In genomic region chr15:90756916-90757315, GRCh38 we compare ENCODE assay signal across 18 cellular contexts. TPM values are rescaled to one million over a fixed set of nuclear protein-coding genes. Genes with fewer than 3 reads are reported as not detected.
DNase-seq lines count a peak whose midpoint lies in the region; ATAC-seq, FAIRE-seq and TF ChIP-seq lines count a peak whose summit lies in the region.
"Had no signal": no experiment of that assay in that cellular context is flagged by ENCODE, and none has a peak within 500 bp of the region (broad histone marks: within the 10 kb centered on the region; RNA-seq: fewer than 3 reads in every experiment).

No MANE protein-coding gene starts in this region.

- WGBS in GM23248 (ENCODE audit: low coverage in 1 of 2, low lambda C conversion rate in 2 of 2, missing lambda C conversion rate in 2 of 2), 2 experiments = 85 to 92% methylated on average over 2 of the region's 2 CpGs

- peaks cover 7% of the 10 kb centered on the region; the same call in 1 of the 2 replicates for H3F3A ChIP-seq in GM23248 (ENCODE audit: insufficient read depth)

- H3K36me3 ChIP-seq in endothelial cell of umbilical vein (ENCODE audit: control insufficient read depth in 2 of 2, extremely low read depth in 1 of 2, insufficient read depth in 2 of 2, low read length in 2 of 2) (no peaks in the 10 kb centered on the region), GM23248 (ENCODE audit: low read depth) (no peaks in the 10 kb centered on the region)
- H3K36me3 ChIP-seq in CD8-positive, alpha-beta T cell (ENCODE audit: insufficient read depth, low read length) = no peaks in the 10 kb centered on the region

- no peaks in the 10 kb centered on the region for H3K9me1 ChIP-seq in endothelial cell of umbilical vein (replicated peaks; ENCODE audit: control insufficient read depth, extremely low read depth, insufficient read depth, low read length)

- H3K27ac ChIP-seq in endothelial cell of umbilical vein (ENCODE audit: insufficient read depth, low read depth, low read length) = no peak overlapping the region
- no peak overlapping the region for H3K27ac ChIP-seq in CD8-positive, alpha-beta T cell (ENCODE audit: low read depth, low read length)
- no peak overlapping the region for H3K27ac ChIP-seq in GM23248
- H3K27ac ChIP-seq: C4-2B had no signal

- H3K4me1 Mint-ChIP-seq in activated CD4-positive, alpha-beta T cell treated with anti-CD3 and anti-CD28 coated beads, Interleukin-2, amount 10 ng/mL, durations not matched to agents 24 days and 14 days = peaks cover 31% of the 10 kb centered on the region
- H3K4me1 Mint-ChIP-seq in activated T-helper 17 cell treated with anti-CD3 and anti-CD28 coated beads, Interleukin-2, amount 50 U/mL, for 72 hours = peaks cover 12% of the 10 kb centered on the region
- H3K4me1 Mint-ChIP-seq in stimulated activated memory B cell treated with anti-CD40 and anti-IgM and Interleukin-4, amounts not matched to agents 10 μg/mL and 1 μg/mL and 100 μg/mL, for 72 hours = peaks cover 5% of the 10 kb centered on the region
- peaks cover 3% of the 10 kb centered on the region for H3K4me1 Mint-ChIP-seq in CD8-positive, alpha-beta T cell (ENCODE audit: low read depth)

- in situ Hi-C loops in GM23248 (cut with MboI) = no loop called here

- intact Hi-C loops in activated CD4-positive, alpha-beta T cell treated with anti-CD3 and anti-CD28 coated beads, Interleukin-2, amount 10 ng/mL, durations not matched to agents 24 days and 14 days (cut with micrococcal nuclease) = no loop called here
- intact Hi-C loops in endothelial cell of umbilical vein (cut with micrococcal nuclease) = no loop called here
- intact Hi-C loops in CD8-positive, alpha-beta T cell (cut with DNase I, micrococcal nuclease) = no loop called here

- H3K9me3 ChIP-seq in endothelial cell of umbilical vein (replicated peaks; ENCODE audit: control insufficient read depth, insufficient read depth, low read length) = no peaks in the 10 kb centered on the region
- H3K9me3 ChIP-seq in CD8-positive, alpha-beta T cell (ENCODE audit: low read length) = no peaks in the 10 kb centered on the region
- H3K9me3 ChIP-seq in GM23248 (ENCODE audit: low read depth) = no peaks in the 10 kb centered on the region

- no peak for DNase-seq in activated CD4-positive, alpha-beta T cell treated with anti-CD3 and anti-CD28 coated beads, Interleukin-2, amount 10 ng/mL, durations not matched to agents 24 days and 14 days
- DNase-seq in activated CD4-positive, alpha-beta T cell treated with anti-CD3 and anti-CD28 coated beads for 48 hours = no peak
- DNase-seq in endothelial cell of umbilical vein (ENCODE audit: low read depth, low spot score) (peak; percentile 26), GM23248 (no peak)
- no peak for DNase-seq in CD8-positive, alpha-beta T cell
- DNase-seq: Calu3, DMS79, KBM-7, NCI-H1436 treated with DMSO at 0.1 percent for 48 hours, NCI-H2081, NCI-H524 had no signal

- peak overlapping the region; percentile 42 for H3K27ac Mint-ChIP-seq in activated CD4-positive, alpha-beta T cell treated with anti-CD3 and anti-CD28 coated beads, Interleukin-2, amount 10 ng/mL, durations not matched to agents 24 days and 14 days
- peak overlapping the region; percentile 81 for H3K27ac Mint-ChIP-seq in activated T-helper 17 cell treated with anti-CD3 and anti-CD28 coated beads, Interleukin-2, amount 50 U/mL, for 72 hours
- peak overlapping the region; percentile 7 for H3K27ac Mint-ChIP-seq in stimulated activated memory B cell treated with anti-CD40 and anti-IgM and Interleukin-4, amounts not matched to agents 10 μg/mL and 1 μg/mL and 100 μg/mL, for 72 hours
- no peak overlapping the region for H3K27ac Mint-ChIP-seq in CD8-positive, alpha-beta T cell

- H3K27me3 ChIP-seq in endothelial cell of umbilical vein (ENCODE audit: control insufficient read depth in 2 of 2, insufficient read depth in 2 of 2, low read length in 2 of 2) (no peaks in the 10 kb centered on the region), GM23248 (replicated peaks; ENCODE audit: insufficient read depth) (no peaks in the 10 kb centered on the region)
- no peaks in the 10 kb centered on the region for H3K27me3 ChIP-seq in CD8-positive, alpha-beta T cell (ENCODE audit: insufficient read depth, low read length)

- POLR2A ChIA-PET in endothelial cell of umbilical vein (lab: Charles Lee) = interaction anchor here (1.0 kb wide), 1 partner anchor 40 kb away, joined by 3 read pairs; the partner anchor contains the start of gene BLM
- POLR2A ChIA-PET in CD8-positive, alpha-beta T cell (lab: Charles Lee) = no interaction called here

- BruUV-seq in endothelial cell of umbilical vein (replicated peaks; lab: Mats Ljungman, UMichigan) = no TSS peak

- H2AFZ ChIP-seq in endothelial cell of umbilical vein (ENCODE audit: low read depth, low read length) (peak overlapping the region; percentile 31), GM23248 (no peak overlapping the region)

- ATAC-seq in activated T-helper 17 cell treated with anti-CD3 and anti-CD28 coated beads, Interleukin-2, amount 50 U/mL, for 72 hours (replicated peaks) = no peak
- no peak for ATAC-seq in stimulated activated memory B cell treated with anti-CD40 and anti-IgM and Interleukin-4, amounts not matched to agents 10 μg/mL and 1 μg/mL and 100 μg/mL, for 72 hours
- no peak for ATAC-seq in CD8-positive, alpha-beta T cell
- no peak for ATAC-seq in HG02938 (IDR thresholded peaks at IDR 0.05; ENCODE audit: unreplicated experiment)
- ATAC-seq: GM12878 had no signal

- no peaks in the 10 kb centered on the region for H3K27me3 Mint-ChIP-seq in activated CD4-positive, alpha-beta T cell treated with anti-CD3 and anti-CD28 coated beads, Interleukin-2, amount 10 ng/mL, durations not matched to agents 24 days and 14 days
- H3K27me3 Mint-ChIP-seq in activated T-helper 17 cell treated with anti-CD3 and anti-CD28 coated beads, Interleukin-2, amount 50 U/mL, for 72 hours = no peaks in the 10 kb centered on the region
- no peaks in the 10 kb centered on the region for H3K27me3 Mint-ChIP-seq in stimulated activated memory B cell treated with anti-CD40 and anti-IgM and Interleukin-4, amounts not matched to agents 10 μg/mL and 1 μg/mL and 100 μg/mL, for 72 hours
- no peaks in the 10 kb centered on the region for H3K27me3 Mint-ChIP-seq in CD8-positive, alpha-beta T cell (ENCODE audit: low read depth)

- H3K9me2 ChIP-seq in GM23248 (ENCODE audit: insufficient read depth) = no peaks in the 10 kb centered on the region

- H3K4me3 Mint-ChIP-seq in activated CD4-positive, alpha-beta T cell treated with anti-CD3 and anti-CD28 coated beads, Interleukin-2, amount 10 ng/mL, durations not matched to agents 24 days and 14 days = no peak overlapping the region
- no peak overlapping the region for H3K4me3 Mint-ChIP-seq in activated T-helper 17 cell treated with anti-CD3 and anti-CD28 coated beads, Interleukin-2, amount 50 U/mL, for 72 hours
- H3K4me3 Mint-ChIP-seq in stimulated activated memory B cell treated with anti-CD40 and anti-IgM and Interleukin-4, amounts not matched to agents 10 μg/mL and 1 μg/mL and 100 μg/mL, for 72 hours = no peak overlapping the region
- H3K4me3 Mint-ChIP-seq in CD8-positive, alpha-beta T cell = no peak overlapping the region

- H3K36me3 Mint-ChIP-seq in activated CD4-positive, alpha-beta T cell treated with anti-CD3 and anti-CD28 coated beads, Interleukin-2, amount 10 ng/mL, durations not matched to agents 24 days and 14 days (ENCODE audit: low read depth) = peaks cover 53% of the 10 kb centered on the region
- peaks cover 94% of the 10 kb centered on the region for H3K36me3 Mint-ChIP-seq in activated T-helper 17 cell treated with anti-CD3 and anti-CD28 coated beads, Interleukin-2, amount 50 U/mL, for 72 hours (ENCODE audit: low read depth)
- peaks cover 44% of the 10 kb centered on the region for H3K36me3 Mint-ChIP-seq in stimulated activated memory B cell treated with anti-CD40 and anti-IgM and Interleukin-4, amounts not matched to agents 10 μg/mL and 1 μg/mL and 100 μg/mL, for 72 hours
- peaks cover 37% of the 10 kb centered on the region for H3K36me3 Mint-ChIP-seq in CD8-positive, alpha-beta T cell

- no peaks in the 10 kb centered on the region for H4K20me1 ChIP-seq in endothelial cell of umbilical vein (replicated peaks; ENCODE audit: control insufficient read depth, extremely low read depth, insufficient read depth, low read length)
- no peaks in the 10 kb centered on the region for H4K20me1 ChIP-seq in GM23248 (ENCODE audit: insufficient read depth)

- CTCF ChIA-PET in endothelial cell of umbilical vein (lab: Charles Lee) = interaction anchor here (1.0 kb wide), 1 partner anchor 12 kb away, joined by 3 read pairs; no protein-coding TSS in a partner anchor
- CTCF ChIA-PET in CD8-positive, alpha-beta T cell (lab: Charles Lee) = interaction anchor here (1.1 kb wide), 1 partner anchor 129 kb away, joined by 3 read pairs; no protein-coding TSS in a partner anchor

- H3K4me3 ChIP-seq in endothelial cell of umbilical vein (replicated peaks in 1 of 3; ENCODE audit: insufficient read depth in 1 of 3, low read depth in 1 of 3, low read length in 3 of 3) (no peak overlapping the region), GM23248 (no peak overlapping the region)
- no peak overlapping the region for H3K4me3 ChIP-seq in CD8-positive, alpha-beta T cell (ENCODE audit: low read depth, low read length)
- H3K4me3 ChIP-seq: GM12878 had no signal

- H3K4me1 ChIP-seq in endothelial cell of umbilical vein (ENCODE audit: control insufficient read depth, extremely low read depth, insufficient read depth, low read length) = peaks cover 5% of the 10 kb centered on the region
- no peaks in the 10 kb centered on the region for H3K4me1 ChIP-seq in CD8-positive, alpha-beta T cell (ENCODE audit: insufficient read depth, low read length)
- peaks cover 7% of the 10 kb centered on the region; the same call in 1 of the 2 replicates for H3K4me1 ChIP-seq in GM23248 (ENCODE audit: insufficient read depth)

- peak; percentile 21 for FAIRE-seq in endothelial cell of umbilical vein (lab: Jason Lieb, UNC)
- FAIRE-seq: A204.1, GM12878, GM18507 had no signal

- no peak for TF ChIP-seq POLR2A in endothelial cell of umbilical vein (IDR thresholded peaks at IDR 0.05; ENCODE audit: low read depth, low read length)

- H3K9ac ChIP-seq in endothelial cell of umbilical vein (replicated peaks; ENCODE audit: extremely low read depth, insufficient read depth, low read length) (no peak overlapping the region), GM23248 (no peak overlapping the region)

- TF ChIP-seq CTCF in endothelial cell of umbilical vein (IDR thresholded peaks at IDR 0.05; ENCODE audit: extremely low read depth in 1 of 2, insufficient read depth in 1 of 2, low read depth in 1 of 2, low read length in 2 of 2) = no peak
- TF ChIP-seq CTCF in CD8-positive, alpha-beta T cell (IDR thresholded peaks at IDR 0.05) = no peak

- H3K9me3 Mint-ChIP-seq in activated CD4-positive, alpha-beta T cell treated with anti-CD3 and anti-CD28 coated beads, Interleukin-2, amount 10 ng/mL, durations not matched to agents 24 days and 14 days = no peaks in the 10 kb centered on the region
- no peaks in the 10 kb centered on the region for H3K9me3 Mint-ChIP-seq in activated T-helper 17 cell treated with anti-CD3 and anti-CD28 coated beads, Interleukin-2, amount 50 U/mL, for 72 hours
- no peaks in the 10 kb centered on the region for H3K9me3 Mint-ChIP-seq in stimulated activated memory B cell treated with anti-CD40 and anti-IgM and Interleukin-4, amounts not matched to agents 10 μg/mL and 1 μg/mL and 100 μg/mL, for 72 hours
- H3K9me3 Mint-ChIP-seq in CD8-positive, alpha-beta T cell = no peaks in the 10 kb centered on the region

- dilution Hi-C loops in endothelial cell of umbilical vein (cut with MboI; ENCODE audit: extremely low pct_ligation_motif_present, low sequenced_read_pairs) = no loop called here

- H3K79me2 ChIP-seq in endothelial cell of umbilical vein (ENCODE audit: control insufficient read depth, insufficient read depth, low read length) (no peaks in the 10 kb centered on the region), GM23248 (ENCODE audit: insufficient read depth) (no peaks in the 10 kb centered on the region)

- H3K4me2 ChIP-seq in endothelial cell of umbilical vein (ENCODE audit: insufficient read depth, low read length) (no peak overlapping the region), GM23248 (ENCODE audit: unreplicated experiment) (no peak overlapping the region)

RNA-seq across cellular contexts. Expression of gene BLM, which starts 39.8 kb away (rescaled TPM):
- 64.1 and 66.4 TPM in 2 replicates for total RNA-seq in activated CD4-positive, alpha-beta T cell treated with anti-CD3 and anti-CD28 coated beads, Interleukin-2, amount 10 ng/mL, durations not matched to agents 24 days and 14 days
- 10 to 100 TPM; 68.2 to 81.4 TPM for total RNA-seq in activated T-helper 17 cell treated with anti-CD3 and anti-CD28 coated beads, Interleukin-2, amount 50 U/mL, for 72 hours
- 17.3 and 18.6 TPM in 2 replicates for total RNA-seq in endothelial cell of umbilical vein
- polyA plus RNA-seq in endothelial cell of umbilical vein = 3.2 and 3.8 TPM in 2 replicates
- polyA plus RNA-seq in endothelial cell of umbilical vein (2011; cell fraction: cytosol; rRNA removed) = 4.4 and 5.0 TPM in 2 replicates
- 11.0 and 16.9 TPM in 2 replicates for polyA plus RNA-seq in endothelial cell of umbilical vein (2011; cell fraction: nucleus; rRNA removed)
- 4.4 and 6.8 TPM in 2 replicates for polyA plus RNA-seq in endothelial cell of umbilical vein (2012)
- 12.0 and 16.0 TPM in 2 replicates for polyA minus RNA-seq in endothelial cell of umbilical vein
- 13.8 TPM for polyA minus RNA-seq in endothelial cell of umbilical vein (2011; cell fraction: cytosol; rRNA and poly(A)+ RNA removed)
- 4.9 and 16.2 TPM in 2 replicates for polyA minus RNA-seq in endothelial cell of umbilical vein (2011; cell fraction: nucleus; rRNA and poly(A)+ RNA removed)
- 1 to 10 TPM; 2.5 to 2.6 TPM for total RNA-seq in CD8-positive, alpha-beta T cell
- 2.1 and 4.8 TPM in 2 replicates for total RNA-seq in GM23248 (2014; rRNA removed; shearing (Covaris generic))
- 1.9 and 2.1 TPM in 2 replicates for polyA plus RNA-seq in GM23248 (2016; fragmentation: Nextera tagmentation; extraction: Ambion mirVana)
